In genomic region chr19:3608079-3608641, GRCh38 we compare ENCODE assay signal across 1 cellular context.
TF ChIP-seq lines count a peak whose summit lies in the region.

No MANE protein-coding gene starts in this region.

TF ChIP-seq in K562, 482 proteins besides CTCF, POLR2A, EP300 and RAD21 (continued from another document and continues in another):
- TF ChIP-seq ZBTB34 (CRISPR knock-in tag; IDR thresholded peaks at IDR 0.05) (no peak), ZSCAN29 (IDR thresholded peaks at IDR 0.05) (0 out of 2 replicates have a peak, but pooled peaks have one; percentile 45), CBX1 (IDR thresholded peaks at IDR 0.05; ENCODE audit: low read depth) (no peak), ZNF695 (CRISPR knock-in tag; IDR thresholded peaks at IDR 0.05) (no peak), TAF15 (IDR thresholded peaks at IDR 0.05; ENCODE audit: low read depth, low read length) (no peak), SIRT6 (IDR thresholded peaks at IDR 0.05; ENCODE audit: low read depth, low read length) (no peak), BRD4 (IDR thresholded peaks at IDR 0.05) (0 out of 2 replicates have a peak, but pooled peaks have one; percentile 31), CBFB (CRISPR knock-in tag; IDR thresholded peaks at IDR 0.05) (no peak), ZBTB7A (IDR thresholded peaks at IDR 0.05; ENCODE audit: borderline replicate concordance, control insufficient read depth, low read depth, low read length) (0 out of 2 replicates have a peak, but pooled peaks have one; percentile 44), CAMTA2 (CRISPR knock-in tag; conservative IDR thresholded peaks at IDR 0.05) (no peak), TFE3 (CRISPR knock-in tag; IDR thresholded peaks at IDR 0.05) (no peak), ZNF174 (CRISPR knock-in tag; IDR thresholded peaks at IDR 0.05) (no peak), HNRNPK (IDR thresholded peaks at IDR 0.05; ENCODE audit: low read depth, low read length, poor library complexity, severe bottlenecking) (no peak), NR3C1 (CRISPR knock-in tag; IDR thresholded peaks at IDR 0.05) (no peak), YY1 (IDR thresholded peaks at IDR 0.05; ENCODE audit: borderline replicate concordance in 1 of 3, control insufficient read depth in 1 of 3, extremely low read depth in 1 of 3, insufficient read depth in 3 of 3, insufficient read length in 1 of 3, insufficient replicate concordance in 2 of 3, low read depth in 1 of 3, low read length in 2 of 3) (no peak), JUNB (CRISPR knock-in tag; conservative IDR thresholded peaks at IDR 0.05) (no peak), HEY1 (CRISPR knock-in tag; IDR thresholded peaks at IDR 0.05; ENCODE audit: borderline replicate concordance) (no peak), RB1 (IDR thresholded peaks at IDR 0.05; ENCODE audit: low read depth) (no peak), SRSF9 (IDR thresholded peaks at IDR 0.05; ENCODE audit: borderline replicate concordance, low read depth, low read length) (no peak), TSC22D4 (tag; IDR thresholded peaks at IDR 0.05) (no peak), BMI1 (IDR thresholded peaks at IDR 0.05; ENCODE audit: low read length) (no peak), NR2C2 (CRISPR knock-in tag; IDR thresholded peaks at IDR 0.05) (no peak), NR2C2 (tag; IDR thresholded peaks at IDR 0.05) (no peak), ZNF407 (IDR thresholded peaks at IDR 0.05; ENCODE audit: low read depth) (no peak), BRF1 (IDR thresholded peaks at IDR 0.05; ENCODE audit: borderline replicate concordance, extremely low read depth, insufficient read length) (no peak), ZNF217 (CRISPR knock-in tag; IDR thresholded peaks at IDR 0.05) (no peak), SMARCE1 (IDR thresholded peaks at IDR 0.05) (peak; percentile 47; the same call in 1 of the 2 replicates), ETS2 (tag; IDR thresholded peaks at IDR 0.05; ENCODE audit: borderline replicate concordance, poor library complexity, severe bottlenecking) (no peak), ZFX (CRISPR knock-in tag; IDR thresholded peaks at IDR 0.05) (no peak; the same call in 1 of the 2 replicates), JUN (IDR thresholded peaks at IDR 0.05; ENCODE audit: borderline replicate concordance, low read depth, low read length) (no peak), JUN (CRISPR knock-in tag; IDR thresholded peaks at IDR 0.05; ENCODE audit: borderline replicate concordance) (no peak), NR4A1 (CRISPR knock-in tag; IDR thresholded peaks at IDR 0.05) (no peak), NR4A1 (tag; IDR thresholded peaks at IDR 0.05) (no peak)
- TF ChIP-seq, protein P1, sequence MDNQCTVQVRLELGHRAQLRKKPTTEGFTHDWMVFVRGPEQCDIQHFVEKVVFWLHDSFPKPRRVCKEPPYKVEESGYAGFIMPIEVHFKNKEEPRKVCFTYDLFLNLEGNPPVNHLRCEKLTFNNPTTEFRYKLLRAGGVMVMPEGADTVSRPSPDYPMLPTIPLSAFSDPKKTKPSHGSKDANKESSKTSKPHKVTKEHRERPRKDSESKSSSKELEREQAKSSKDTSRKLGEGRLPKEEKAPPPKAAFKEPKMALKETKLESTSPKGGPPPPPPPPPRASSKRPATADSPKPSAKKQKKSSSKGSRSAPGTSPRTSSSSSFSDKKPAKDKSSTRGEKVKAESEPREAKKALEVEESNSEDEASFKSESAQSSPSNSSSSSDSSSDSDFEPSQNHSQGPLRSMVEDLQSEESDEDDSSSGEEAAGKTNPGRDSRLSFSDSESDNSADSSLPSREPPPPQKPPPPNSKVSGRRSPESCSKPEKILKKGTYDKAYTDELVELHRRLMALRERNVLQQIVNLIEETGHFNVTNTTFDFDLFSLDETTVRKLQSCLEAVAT (IDR thresholded peaks at IDR 0.05) = peak in 1 of 2 experiments; percentile 68; a peak in 2 of 4 replicates
- TF ChIP-seq, protein P2, sequence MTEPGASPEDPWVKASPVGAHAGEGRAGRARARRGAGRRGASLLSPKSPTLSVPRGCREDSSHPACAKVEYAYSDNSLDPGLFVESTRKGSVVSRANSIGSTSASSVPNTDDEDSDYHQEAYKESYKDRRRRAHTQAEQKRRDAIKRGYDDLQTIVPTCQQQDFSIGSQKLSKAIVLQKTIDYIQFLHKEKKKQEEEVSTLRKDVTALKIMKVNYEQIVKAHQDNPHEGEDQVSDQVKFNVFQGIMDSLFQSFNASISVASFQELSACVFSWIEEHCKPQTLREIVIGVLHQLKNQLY (CRISPR knock-in tag; conservative IDR thresholded peaks at IDR 0.05) = no peak
- TF ChIP-seq, protein P3, sequence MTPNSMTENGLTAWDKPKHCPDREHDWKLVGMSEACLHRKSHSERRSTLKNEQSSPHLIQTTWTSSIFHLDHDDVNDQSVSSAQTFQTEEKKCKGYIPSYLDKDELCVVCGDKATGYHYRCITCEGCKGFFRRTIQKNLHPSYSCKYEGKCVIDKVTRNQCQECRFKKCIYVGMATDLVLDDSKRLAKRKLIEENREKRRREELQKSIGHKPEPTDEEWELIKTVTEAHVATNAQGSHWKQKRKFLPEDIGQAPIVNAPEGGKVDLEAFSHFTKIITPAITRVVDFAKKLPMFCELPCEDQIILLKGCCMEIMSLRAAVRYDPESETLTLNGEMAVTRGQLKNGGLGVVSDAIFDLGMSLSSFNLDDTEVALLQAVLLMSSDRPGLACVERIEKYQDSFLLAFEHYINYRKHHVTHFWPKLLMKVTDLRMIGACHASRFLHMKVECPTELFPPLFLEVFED (CRISPR knock-in tag; conservative IDR thresholded peaks at IDR 0.05) = 0 out of 2 replicates have a peak, but pooled peaks have one; percentile 47
- TF ChIP-seq, protein P4, sequence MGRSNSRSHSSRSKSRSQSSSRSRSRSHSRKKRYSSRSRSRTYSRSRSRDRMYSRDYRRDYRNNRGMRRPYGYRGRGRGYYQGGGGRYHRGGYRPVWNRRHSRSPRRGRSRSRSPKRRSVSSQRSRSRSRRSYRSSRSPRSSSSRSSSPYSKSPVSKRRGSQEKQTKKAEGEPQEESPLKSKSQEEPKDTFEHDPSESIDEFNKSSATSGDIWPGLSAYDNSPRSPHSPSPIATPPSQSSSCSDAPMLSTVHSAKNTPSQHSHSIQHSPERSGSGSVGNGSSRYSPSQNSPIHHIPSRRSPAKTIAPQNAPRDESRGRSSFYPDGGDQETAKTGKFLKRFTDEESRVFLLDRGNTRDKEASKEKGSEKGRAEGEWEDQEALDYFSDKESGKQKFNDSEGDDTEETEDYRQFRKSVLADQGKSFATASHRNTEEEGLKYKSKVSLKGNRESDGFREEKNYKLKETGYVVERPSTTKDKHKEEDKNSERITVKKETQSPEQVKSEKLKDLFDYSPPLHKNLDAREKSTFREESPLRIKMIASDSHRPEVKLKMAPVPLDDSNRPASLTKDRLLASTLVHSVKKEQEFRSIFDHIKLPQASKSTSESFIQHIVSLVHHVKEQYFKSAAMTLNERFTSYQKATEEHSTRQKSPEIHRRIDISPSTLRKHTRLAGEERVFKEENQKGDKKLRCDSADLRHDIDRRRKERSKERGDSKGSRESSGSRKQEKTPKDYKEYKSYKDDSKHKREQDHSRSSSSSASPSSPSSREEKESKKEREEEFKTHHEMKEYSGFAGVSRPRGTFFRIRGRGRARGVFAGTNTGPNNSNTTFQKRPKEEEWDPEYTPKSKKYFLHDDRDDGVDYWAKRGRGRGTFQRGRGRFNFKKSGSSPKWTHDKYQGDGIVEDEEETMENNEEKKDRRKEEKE (IDR thresholded peaks at IDR 0.05; ENCODE audit: borderline replicate concordance in 1 of 2, control insufficient read depth in 1 of 2, low read depth in 2 of 2, low read length in 1 of 2) = peak in 1 of 2 experiments; percentile 31; a peak in 1 of 4 replicates
- TF ChIP-seq, protein P5, sequence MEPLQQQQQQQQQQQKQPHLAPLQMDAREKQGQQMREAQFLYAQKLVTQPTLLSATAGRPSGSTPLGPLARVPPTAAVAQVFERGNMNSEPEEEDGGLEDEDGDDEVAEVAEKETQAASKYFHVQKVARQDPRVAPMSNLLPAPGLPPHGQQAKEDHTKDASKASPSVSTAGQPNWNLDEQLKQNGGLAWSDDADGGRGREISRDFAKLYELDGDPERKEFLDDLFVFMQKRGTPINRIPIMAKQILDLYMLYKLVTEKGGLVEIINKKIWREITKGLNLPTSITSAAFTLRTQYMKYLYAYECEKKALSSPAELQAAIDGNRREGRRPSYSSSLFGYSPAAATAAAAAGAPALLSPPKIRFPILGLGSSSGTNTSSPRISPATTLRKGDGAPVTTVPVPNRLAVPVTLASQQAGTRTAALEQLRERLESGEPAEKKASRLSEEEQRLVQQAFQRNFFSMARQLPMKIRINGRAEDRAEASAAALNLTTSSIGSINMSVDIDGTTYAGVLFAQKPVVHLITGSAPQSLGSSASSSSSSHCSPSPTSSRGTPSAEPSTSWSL (CRISPR knock-in tag; IDR thresholded peaks at IDR 0.05; ENCODE audit: borderline replicate concordance) = no peak
